1 cellular context compared by ENCODE assay signal in genomic region chr3:68059628-68060027, GRCh38.
TF ChIP-seq lines count a peak whose summit lies in the region.

No MANE protein-coding gene starts in this region.

TF ChIP-seq in GM23338, 12 proteins besides CTCF, POLR2A, EP300 and RAD21 (continued from another document):
- no peak for TF ChIP-seq ZNF462 (CRISPR knock-in tag; IDR thresholded peaks at IDR 0.05)
- TF ChIP-seq, protein P1, sequence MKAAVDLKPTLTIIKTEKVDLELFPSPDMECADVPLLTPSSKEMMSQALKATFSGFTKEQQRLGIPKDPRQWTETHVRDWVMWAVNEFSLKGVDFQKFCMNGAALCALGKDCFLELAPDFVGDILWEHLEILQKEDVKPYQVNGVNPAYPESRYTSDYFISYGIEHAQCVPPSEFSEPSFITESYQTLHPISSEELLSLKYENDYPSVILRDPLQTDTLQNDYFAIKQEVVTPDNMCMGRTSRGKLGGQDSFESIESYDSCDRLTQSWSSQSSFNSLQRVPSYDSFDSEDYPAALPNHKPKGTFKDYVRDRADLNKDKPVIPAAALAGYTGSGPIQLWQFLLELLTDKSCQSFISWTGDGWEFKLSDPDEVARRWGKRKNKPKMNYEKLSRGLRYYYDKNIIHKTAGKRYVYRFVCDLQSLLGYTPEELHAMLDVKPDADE (IDR thresholded peaks at IDR 0.05): no peak
- no peak for TF ChIP-seq REST (IDR thresholded peaks at IDR 0.05; ENCODE audit: unreplicated experiment)
- TF ChIP-seq ZNF331 (CRISPR knock-in tag; IDR thresholded peaks at IDR 0.05; ENCODE audit: low read depth): no peak
- TF ChIP-seq EZH2 (IDR thresholded peaks at IDR 0.05; ENCODE audit: low read depth, unreplicated experiment): no peak
- TF ChIP-seq CREB1 (CRISPR knock-in tag; IDR thresholded peaks at IDR 0.05; ENCODE audit: low read depth): no peak
- TF ChIP-seq STAT1 (IDR thresholded peaks at IDR 0.05; ENCODE audit: unreplicated experiment): no peak
- TF ChIP-seq EZH2phosphoT487 (IDR thresholded peaks at IDR 0.05; ENCODE audit: unreplicated experiment): no peak
- TF ChIP-seq JUNB (IDR thresholded peaks at IDR 0.05; ENCODE audit: unreplicated experiment): no peak
- TF ChIP-seq ZNF114 (CRISPR knock-in tag; IDR thresholded peaks at IDR 0.05): no peak
- TF ChIP-seq NANOG (IDR thresholded peaks at IDR 0.05; ENCODE audit: borderline replicate concordance): no peak
